In the genomic region with DNA sequence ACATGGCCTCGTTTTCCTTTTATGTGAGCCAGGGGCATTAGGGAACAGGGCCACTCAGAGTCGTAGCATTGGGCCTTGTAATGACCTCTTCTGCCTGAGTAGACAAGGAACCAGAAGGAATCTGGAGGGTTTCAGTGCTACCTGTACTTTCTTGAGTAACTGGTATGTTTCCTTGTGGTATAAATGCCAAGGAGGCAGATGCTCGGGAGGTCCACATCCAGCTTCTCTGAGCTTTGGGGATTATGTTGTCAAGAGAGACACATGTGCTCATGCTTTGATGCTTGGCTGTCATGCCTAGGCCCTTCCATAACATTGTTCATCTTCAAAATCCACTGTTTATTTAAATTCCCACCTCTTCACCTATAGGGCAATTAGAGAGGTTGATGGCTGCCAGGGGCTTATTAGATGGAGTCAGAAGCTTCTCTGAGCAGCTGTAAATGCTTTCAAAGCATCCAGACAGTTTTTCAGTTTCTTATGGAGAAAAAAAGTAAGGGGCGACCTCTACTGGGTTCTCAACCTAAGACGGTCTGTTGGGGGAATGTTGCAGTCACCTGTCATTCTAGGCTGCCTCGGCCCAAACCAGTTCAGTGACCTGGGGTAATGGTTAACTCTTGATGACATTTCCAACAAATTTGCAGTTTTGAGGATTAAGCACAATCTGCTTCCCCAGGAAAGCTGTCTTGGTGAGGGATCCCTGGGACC, we compare ENCODE assay signal across 13 cellular contexts. TPM values are rescaled to one million over a fixed set of nuclear protein-coding genes. Genes with fewer than 3 reads are reported as not detected.
A peak's percentile ranks its signal among the peaks of the same experiment; 100 is the strongest.
DNase-seq lines count a peak whose midpoint lies in the region; ATAC-seq and TF ChIP-seq lines count a peak whose summit lies in the region.
"Had no signal": no experiment of that assay in that cellular context is flagged by ENCODE, and none has a peak within 500 bp of the region (broad histone marks: within the 10 kb centered on the region; RNA-seq: fewer than 3 reads in every experiment).

No MANE protein-coding gene starts in this region.

- peaks cover 20% of the 10 kb centered on the region; the same call in 1 of the 2 replicates for H3K36me3 ChIP-seq in Loucy (ENCODE audit: insufficient read depth, low read length)
- H3K36me3 ChIP-seq in uterus = no peaks in the 10 kb centered on the region

- no peak for ATAC-seq in activated T-cell treated with anti-CD3 and anti-CD28 coated beads, Interleukin-2, amount 50 U/mL, for 72 hours (replicated peaks in 1 of 2)
- no peak for ATAC-seq in GM21526 (IDR thresholded peaks at IDR 0.05; ENCODE audit: low FRiP score, unreplicated experiment)

- H4K20me1 ChIP-seq in Loucy (ENCODE audit: insufficient read depth, low read length, poor library complexity, severe bottlenecking) = peaks cover 15% of the 10 kb centered on the region

- no peak overlapping the region for H3K27ac ChIP-seq in uterus

- H3K4me1 Mint-ChIP-seq in activated T-cell treated with anti-CD3 and anti-CD28 coated beads, Interleukin-2, amount 50 U/mL, for 72 hours (ENCODE audit: low read depth) = peaks cover 58% of the 10 kb centered on the region
- H3K4me1 Mint-ChIP-seq in progenitor cell of endocrine pancreas (ENCODE audit: low read depth) = peaks cover 18% of the 10 kb centered on the region

- H3K36me3 Mint-ChIP-seq in activated T-cell treated with anti-CD3 and anti-CD28 coated beads, Interleukin-2, amount 50 U/mL, for 72 hours (ENCODE audit: insufficient read depth in 2 of 2) = peaks cover 2 to 20% of the 10 kb centered on the region in 2 donors
- H3K36me3 Mint-ChIP-seq in progenitor cell of endocrine pancreas (ENCODE audit: insufficient read depth) = peaks cover 2% of the 10 kb centered on the region

- H3K4me3 ChIP-seq in Loucy (ENCODE audit: low read length, poor library complexity, severe bottlenecking) (no peak overlapping the region), choroid plexus epithelial cell (ENCODE audit: low read depth, low read length) (no peak overlapping the region), uterus (no peak overlapping the region)

- no peak overlapping the region for H3K4me2 ChIP-seq in Loucy (ENCODE audit: low read depth, low read length, poor library complexity, severe bottlenecking)

- H3K9ac ChIP-seq in Loucy (ENCODE audit: low read depth, low read length, poor library complexity, severe bottlenecking) = no peak overlapping the region

- no peaks in the 10 kb centered on the region; the same call in 1 of the 2 replicates for H3F3A ChIP-seq in Loucy (ENCODE audit: low read depth)

- H3K27me3 Mint-ChIP-seq in activated T-cell treated with anti-CD3 and anti-CD28 coated beads, Interleukin-2, amount 50 U/mL, for 72 hours (ENCODE audit: low read depth) = no peaks in the 10 kb centered on the region
- no peaks in the 10 kb centered on the region for H3K27me3 Mint-ChIP-seq in progenitor cell of endocrine pancreas
- H3K27me3 Mint-ChIP-seq: activated CD4-positive, alpha-beta T cell treated with anti-CD3 and anti-CD28 coated beads, Interleukin-2, amount 10 ng/mL, durations not matched to agents 7 days and 5 days; activated naive CD8-positive, alpha-beta T cell had no signal

- H3K9me3 ChIP-seq in Loucy (ENCODE audit: insufficient read depth, low read depth, low read length) (no peaks in the 10 kb centered on the region), uterus (no peaks in the 10 kb centered on the region)

- no peaks in the 10 kb centered on the region for H3K79me2 ChIP-seq in Loucy (ENCODE audit: insufficient read depth, low read length)

- TF ChIP-seq CTCF in Loucy (conservative IDR thresholded peaks at IDR 0.05; ENCODE audit: low read length) (peak; percentile 59), choroid plexus epithelial cell (conservative IDR thresholded peaks at IDR 0.05; ENCODE audit: low read depth, low read length) (peak; percentile 6), progenitor cell of endocrine pancreas (IDR thresholded peaks at IDR 0.05; ENCODE audit: unreplicated experiment) (peak; percentile 21), uterus (IDR thresholded peaks at IDR 0.05) (no peak)

- H3K9me3 Mint-ChIP-seq in activated T-cell treated with anti-CD3 and anti-CD28 coated beads, Interleukin-2, amount 50 U/mL, for 72 hours = no peaks in the 10 kb centered on the region
- H3K9me3 Mint-ChIP-seq in progenitor cell of endocrine pancreas (ENCODE audit: low read depth) = no peaks in the 10 kb centered on the region
- H3K9me3 Mint-ChIP-seq: activated CD4-positive, alpha-beta T cell treated with anti-CD3 and anti-CD28 coated beads, Interleukin-2, amount 10 ng/mL, durations not matched to agents 7 days and 5 days had no signal

- peak overlapping the region; percentile 33 for H3K27ac Mint-ChIP-seq in activated T-cell treated with anti-CD3 and anti-CD28 coated beads, Interleukin-2, amount 50 U/mL, for 72 hours
- peak overlapping the region; percentile 81 for H3K27ac Mint-ChIP-seq in progenitor cell of endocrine pancreas
- H3K27ac Mint-ChIP-seq: activated CD4-positive, alpha-beta T cell treated with anti-CD3 and anti-CD28 coated beads, Interleukin-2, amount 10 ng/mL, durations not matched to agents 7 days and 5 days; activated naive CD8-positive, alpha-beta T cell had no signal

- H3K27me3 ChIP-seq in Loucy (ENCODE audit: insufficient read depth, low read length, poor library complexity, severe bottlenecking) (no peaks in the 10 kb centered on the region), uterus (no peaks in the 10 kb centered on the region)

- intact Hi-C loops in uterus (cut with DNase I; ENCODE audit: low total_unique reads) = no loop called here

- peaks cover 7% of the 10 kb centered on the region for H3K4me1 ChIP-seq in Loucy (ENCODE audit: insufficient read depth, low read length, poor library complexity, severe bottlenecking)
- H3K4me1 ChIP-seq in uterus = peaks cover 4 to 5% of the 10 kb centered on the region in 2 donors

- H2AFZ ChIP-seq in Loucy (ENCODE audit: low read length) = no peak overlapping the region

- H3K9me2 ChIP-seq in Loucy (replicated peaks; ENCODE audit: low read depth, low read length) = no peaks in the 10 kb centered on the region

- DNase-seq in activated T-cell treated with anti-CD3 and anti-CD28 coated beads, Interleukin-2, amount 50 U/mL, for 72 hours = no peak
- DNase-seq in activated T-cell treated with anti-CD3 and anti-CD28 coated beads for 4 hours = no peak
- DNase-seq in choroid plexus epithelial cell (ENCODE audit: low read depth) = no peak
- DNase-seq in progenitor cell of endocrine pancreas (ENCODE audit: low spot score, unreplicated experiment) = no peak
- DNase-seq in ecto neural progenitor cell (ENCODE audit: low spot score) = no peak
- no peak for DNase-seq in uterus
- DNase-seq: activated CD4-positive, alpha-beta T cell treated with anti-CD3 and anti-CD28 coated beads, Interleukin-2, amount 10 ng/mL, durations not matched to agents 7 days and 5 days; cortex of kidney; NCI-H1105; stimulated activated CD4-positive, alpha-beta T cell treated with anti-CD3 and anti-CD28 coated beads, Interleukin-15, amount 100 ng/mL, for 24 hours had no signal

- H3K4me3 Mint-ChIP-seq in activated T-cell treated with anti-CD3 and anti-CD28 coated beads, Interleukin-2, amount 50 U/mL, for 72 hours = no peak overlapping the region
- H3K4me3 Mint-ChIP-seq in progenitor cell of endocrine pancreas (ENCODE audit: low read depth) = no peak overlapping the region
- H3K4me3 Mint-ChIP-seq: activated CD4-positive, alpha-beta T cell treated with anti-CD3 and anti-CD28 coated beads, Interleukin-2, amount 10 ng/mL, durations not matched to agents 7 days and 5 days; activated naive CD8-positive, alpha-beta T cell had no signal

- TF ChIP-seq POLR2A in uterus (IDR thresholded peaks at IDR 0.05) = no peak

RNA-seq across cellular contexts. Expression of a gene that starts 26.5 kb away (rescaled TPM):
- 100 to 1,000 TPM; 176 to 248 TPM for total RNA-seq in activated T-cell treated with anti-CD3 and anti-CD28 coated beads, Interleukin-2, amount 50 U/mL, for 72 hours
- 38.4 and 42.5 TPM in 2 replicates for total RNA-seq in progenitor cell of endocrine pancreas
- 100 to 1,000 TPM in 1 of 4 donors, 10 to 100 TPM in 3; 39.8 to 134 (median 58.7) TPM for total RNA-seq in uterus

Comparison
In these comparisons a context has a peak if more than half of its experiments do, and no peak if none do; other contexts are left out.
1. CTCF ChIP-seq: peak in Loucy (single experiment), choroid plexus epithelial cell (single experiment) and progenitor cell of endocrine pancreas (single experiment); none in uterus (0 of 4).